8 cellular contexts compared by ENCODE assay signal in genomic region chr19:9586764-9587163, GRCh38. TPM values are rescaled to one million over a fixed set of nuclear protein-coding genes. Genes with fewer than 3 reads are reported as not detected.
A peak's percentile ranks its signal among the peaks of the same experiment; 100 is the strongest.
DNase-seq lines count a peak whose midpoint lies in the region; ATAC-seq and TF ChIP-seq lines count a peak whose summit lies in the region.

No MANE protein-coding gene starts in this region.

- TF ChIP-seq CTCF in Calu3 (IDR thresholded peaks at IDR 0.05; ENCODE audit: unreplicated experiment) = peak; percentile 42
- peak; percentile 85 for TF ChIP-seq CTCF in LNCaP clone FGC (IDR thresholded peaks at IDR 0.05; ENCODE audit: control insufficient read depth, extremely low read depth, insufficient read depth)
- TF ChIP-seq CTCF in fibroblast of villous mesenchyme (IDR thresholded peaks at IDR 0.05; ENCODE audit: insufficient read depth, low read depth, low read length) = peak; percentile 78
- peak; percentile 69 for TF ChIP-seq CTCF in osteocyte (IDR thresholded peaks at IDR 0.05)
- TF ChIP-seq CTCF in tibial nerve (IDR thresholded peaks at IDR 0.05) = peak in 3 of 5 experiments; percentile 33 to 56 (median 40)

- no TSS peak for BruUV-seq in Calu3 (replicated peaks; lab: Mats Ljungman, UMichigan)

- H3K4me1 ChIP-seq in tibial nerve = peaks cover 0 to 22% (median 4%) of the 10 kb centered on the region in 4 donors

- DNase-seq in Calu3 (peak; percentile 72), LNCaP clone FGC (ENCODE audit: low read depth) (peak; percentile 60), RPMI8226 (peak; percentile 81), fibroblast of villous mesenchyme (ENCODE audit: low read depth) (peak; percentile 68), osteocyte (ENCODE audit: extremely low spot score, unreplicated experiment) (peak; percentile 86), tibial nerve (ENCODE audit: low spot score in 2 of 2) (peak in 1 of 2 donors; percentile 66), 8988T (no peak)

- no peak overlapping the region for H3K27ac ChIP-seq in tibial nerve

- H3K4me3 ChIP-seq in LNCaP clone FGC (ENCODE audit: low read depth, low read length) = no peak overlapping the region
- no peak overlapping the region for H3K4me3 ChIP-seq in fibroblast of villous mesenchyme (ENCODE audit: low read depth, low read length)
- H3K4me3 ChIP-seq in tibial nerve = no peak overlapping the region

- ATAC-seq in activated T-helper 17 cell treated with anti-CD3 and anti-CD28 coated beads, Interleukin-2, amount 50 U/mL, for 72 hours (replicated peaks) = peak; percentile 66

- H3K9me3 Mint-ChIP-seq in Calu3 (ENCODE audit: low read depth, unreplicated experiment) (no peaks in the 10 kb centered on the region), osteocyte (ENCODE audit: unreplicated experiment) (no peaks in the 10 kb centered on the region)
- H3K9me3 Mint-ChIP-seq in activated T-helper 17 cell treated with anti-CD3 and anti-CD28 coated beads, Interleukin-2, amount 50 U/mL, for 72 hours = no peaks in the 10 kb centered on the region

- no peaks in the 10 kb centered on the region for H3K27me3 ChIP-seq in tibial nerve

- 16 to 19% methylated on average over 7 of the region's 7 CpGs for WGBS in tibial nerve, 2 donors

- intact Hi-C loops in Calu3 (cut with micrococcal nuclease; ENCODE audit: unreplicated experiment) = loop anchor here (2.0 to 10.0 kb wide), 3 partner anchors 36 to 442 kb away; partner anchors contain the start of genes ZNF317 and ZNF561

- peaks cover 0 to 7% (median 0%) of the 10 kb centered on the region in 3 donors for H3K36me3 ChIP-seq in tibial nerve

- no peak for TF ChIP-seq POLR2A in tibial nerve (IDR thresholded peaks at IDR 0.05)

- peaks cover 0 to 6% (median 0%) of the 10 kb centered on the region in 4 donors for H3K9me3 ChIP-seq in tibial nerve

- CTCF ChIA-PET in Calu3 (lab: Charles Lee) = no interaction called here

- H3K27ac Mint-ChIP-seq in Calu3 (ENCODE audit: unreplicated experiment) (no peak overlapping the region), osteocyte (ENCODE audit: unreplicated experiment) (no peak overlapping the region)
- no peak overlapping the region for H3K27ac Mint-ChIP-seq in activated T-helper 17 cell treated with anti-CD3 and anti-CD28 coated beads, Interleukin-2, amount 50 U/mL, for 72 hours

- no peak overlapping the region for H3K4me3 Mint-ChIP-seq in Calu3 (ENCODE audit: low read depth, unreplicated experiment)
- H3K4me3 Mint-ChIP-seq in activated T-helper 17 cell treated with anti-CD3 and anti-CD28 coated beads, Interleukin-2, amount 50 U/mL, for 72 hours = no peak overlapping the region
- H3K4me3 Mint-ChIP-seq in osteocyte (ENCODE audit: unreplicated experiment) = no peak overlapping the region

- peaks cover 17% of the 10 kb centered on the region for H3K4me1 Mint-ChIP-seq in Calu3 (ENCODE audit: low read depth, unreplicated experiment)
- peaks cover 11% of the 10 kb centered on the region for H3K4me1 Mint-ChIP-seq in activated T-helper 17 cell treated with anti-CD3 and anti-CD28 coated beads, Interleukin-2, amount 50 U/mL, for 72 hours
- H3K4me1 Mint-ChIP-seq in osteocyte (ENCODE audit: unreplicated experiment) = peaks cover 16% of the 10 kb centered on the region

- H3K27me3 Mint-ChIP-seq in Calu3 (ENCODE audit: unreplicated experiment) = no peaks in the 10 kb centered on the region
- H3K27me3 Mint-ChIP-seq in activated T-helper 17 cell treated with anti-CD3 and anti-CD28 coated beads, Interleukin-2, amount 50 U/mL, for 72 hours = peaks cover 2% of the 10 kb centered on the region
- H3K27me3 Mint-ChIP-seq in osteocyte (ENCODE audit: unreplicated experiment) = peaks cover 13% of the 10 kb centered on the region

- no peak for TF ChIP-seq EP300 in tibial nerve (IDR thresholded peaks at IDR 0.05)

- H3K36me3 Mint-ChIP-seq in Calu3 (ENCODE audit: insufficient read depth, unreplicated experiment) (peaks cover 35% of the 10 kb centered on the region), osteocyte (ENCODE audit: unreplicated experiment) (peaks cover 6% of the 10 kb centered on the region)
- H3K36me3 Mint-ChIP-seq in activated T-helper 17 cell treated with anti-CD3 and anti-CD28 coated beads, Interleukin-2, amount 50 U/mL, for 72 hours (ENCODE audit: low read depth) = peaks cover 24% of the 10 kb centered on the region

RNA-seq across cellular contexts. Expression of gene ZNF121, which starts 2.5 kb away (rescaled TPM):
- total RNA-seq in Calu3 (2022) = 61.1 and 66.2 TPM in 2 replicates
- 10 to 100 TPM; 62.7 to 68.8 TPM for total RNA-seq in activated T-helper 17 cell treated with anti-CD3 and anti-CD28 coated beads, Interleukin-2, amount 50 U/mL, for 72 hours
- 24.2 and 45.3 TPM in 2 replicates for total RNA-seq in fibroblast of villous mesenchyme
- total RNA-seq in osteocyte = 24.9 and 25.4 TPM in 2 replicates
- total RNA-seq in tibial nerve = 10 to 100 TPM; 27.4 to 39.8 (median 32.2) TPM

RNA-seq across cellular contexts. Expression of gene ZNF561, which starts 34.3 kb away (rescaled TPM):
- 26.0 and 27.3 TPM in 2 replicates for total RNA-seq in Calu3 (2022)
- total RNA-seq in activated T-helper 17 cell treated with anti-CD3 and anti-CD28 coated beads, Interleukin-2, amount 50 U/mL, for 72 hours = 10 to 100 TPM; 26.1 to 32.2 TPM
- 33.5 and 57.9 TPM in 2 replicates for total RNA-seq in fibroblast of villous mesenchyme
- 44.7 and 46.5 TPM in 2 replicates for total RNA-seq in osteocyte
- total RNA-seq in tibial nerve = 10 to 100 TPM; 19.4 to 30.3 (median 21.9) TPM

RNA-seq across cellular contexts. Expression of gene ZNF426, which starts 48.3 kb away (rescaled TPM):
- 7.8 and 9.4 TPM in 2 replicates for total RNA-seq in Calu3 (2022)
- 10 to 100 TPM; 11.3 to 16.0 TPM for total RNA-seq in activated T-helper 17 cell treated with anti-CD3 and anti-CD28 coated beads, Interleukin-2, amount 50 U/mL, for 72 hours
- total RNA-seq in fibroblast of villous mesenchyme = 19.6 and 24.2 TPM in 2 replicates
- total RNA-seq in osteocyte = 20.6 and 20.7 TPM in 2 replicates
- total RNA-seq in tibial nerve = 10 to 100 TPM; 10.5 to 13.7 (median 12.8) TPM
